ENCODE assay signal across 1 cellular context in genomic region chr10:68231916-68232315, GRCh38.
A peak's percentile ranks its signal among the peaks of the same experiment; 100 is the strongest.
TF ChIP-seq lines count a peak whose summit lies in the region.

TSS of gene ATOH7 (minus strand) at chr10:68232113. CDS start at chr10:68231677, 436 bp downstream.

TF ChIP-seq in HepG2, 621 proteins besides CTCF, POLR2A, EP300 and RAD21 (continued from another document):
- TF ChIP-seq ZNF207 (IDR thresholded peaks at IDR 0.05; ENCODE audit: borderline replicate concordance): no peak
- no peak for TF ChIP-seq KDM5B (CRISPR knock-in tag; IDR thresholded peaks at IDR 0.05; ENCODE audit: borderline replicate concordance)
- 0 out of 2 replicates have a peak, but pooled peaks have one; percentile 27 for TF ChIP-seq FLYWCH1 (CRISPR knock-in tag; IDR thresholded peaks at IDR 0.05)
- 0 out of 2 replicates have a peak, but pooled peaks have one; percentile 31 for TF ChIP-seq SMAD1 (CRISPR knock-in tag; IDR thresholded peaks at IDR 0.05; ENCODE audit: borderline replicate concordance, low read depth)
- TF ChIP-seq ZNF329 (CRISPR knock-in tag; IDR thresholded peaks at IDR 0.05; ENCODE audit: low read depth): no peak
- TF ChIP-seq TAF1 (CRISPR knock-in tag; IDR thresholded peaks at IDR 0.05): no peak
- TF ChIP-seq DBP (CRISPR knock-in tag; IDR thresholded peaks at IDR 0.05; ENCODE audit: not compliant biosample characterization): no peak
TF ChIP-seq in HepG2: peak in this region for 3.
